Comparison of ENCODE assay signal across 13 cellular contexts in genomic region chr5:90941002-90941720, GRCh38.
DNase-seq lines count a peak whose midpoint lies in the region; ATAC-seq and TF ChIP-seq lines count a peak whose summit lies in the region.
"Had no signal": no experiment of that assay in that cellular context is flagged by ENCODE, and none has a peak within 500 bp of the region (broad histone marks: within the 10 kb centered on the region; RNA-seq: fewer than 3 reads in every experiment).

No MANE protein-coding gene starts in this region.

- peaks cover 20% of the 10 kb centered on the region for H3K27me3 Mint-ChIP-seq in activated T-cell treated with anti-CD3 and anti-CD28 coated beads, Interleukin-2, amount 50 U/mL, for 72 hours (ENCODE audit: low read depth)

- peaks cover 6 to 30% (median 11%) of the 10 kb centered on the region in 3 donors for H3K4me1 ChIP-seq in gastroesophageal sphincter
- H3K4me1 ChIP-seq in smooth muscle cell (ENCODE audit: low read depth): peaks cover 19% of the 10 kb centered on the region

- TF ChIP-seq EP300 in gastroesophageal sphincter (IDR thresholded peaks at IDR 0.05): no peak

- H3K4me3 Mint-ChIP-seq in activated T-cell treated with anti-CD3 and anti-CD28 coated beads, Interleukin-2, amount 50 U/mL, for 72 hours: peak overlapping the region; percentile 10 to 72

- H3K4me3 ChIP-seq in gastroesophageal sphincter (no peak overlapping the region), smooth muscle cell (no peak overlapping the region)
- H3K4me3 ChIP-seq: adrenal gland, SK-N-MC, tibial nerve had no signal

- ATAC-seq in activated T-cell treated with anti-CD3 and anti-CD28 coated beads, Interleukin-2, amount 50 U/mL, for 72 hours (replicated peaks in 1 of 2): no peak
- ATAC-seq in gastroesophageal sphincter (no peak), GM19395 (IDR thresholded peaks at IDR 0.05; ENCODE audit: unreplicated experiment) (no peak), GM19035 (IDR thresholded peaks at IDR 0.05; ENCODE audit: unreplicated experiment) (no peak)

- peaks cover 6% of the 10 kb centered on the region for H3K79me2 ChIP-seq in smooth muscle cell (ENCODE audit: low read depth)

- H3K9me3 Mint-ChIP-seq in activated T-cell treated with anti-CD3 and anti-CD28 coated beads, Interleukin-2, amount 50 U/mL, for 72 hours: no peaks in the 10 kb centered on the region

- no peak overlapping the region for H3K9ac ChIP-seq in smooth muscle cell (ENCODE audit: low read depth)

- WGBS in gastroesophageal sphincter (ENCODE audit: low coverage in 1 of 2), 2 donors: 0 to 53% methylated on average over 1 of the region's 1 CpG
- 95% methylated on average over 1 of the region's 1 CpG for whole genome bisulfite sequencing in smooth muscle cell (ENCODE audit: low lambda C conversion rate)

- TF ChIP-seq POLR2A in gastroesophageal sphincter (IDR thresholded peaks at IDR 0.05): no peak

- H3K9me3 ChIP-seq in gastroesophageal sphincter (no peaks in the 10 kb centered on the region), smooth muscle cell (replicated peaks; ENCODE audit: low read depth) (no peaks in the 10 kb centered on the region)
- H3K9me3 ChIP-seq: adrenal gland, tibial nerve had no signal

- no peak for DNase-seq in activated T-cell treated with anti-CD3 and anti-CD28 coated beads, Interleukin-2, amount 50 U/mL, for 72 hours
- DNase-seq in activated T-cell treated with anti-CD3 and anti-CD28 coated beads for 4 hours: no peak
- DNase-seq in NCI-H446 (lab: John Stamatoyannopoulos, UW): peak; percentile 78 to 84
- no peak for DNase-seq in smooth muscle cell (lab: John Stamatoyannopoulos, UW; ENCODE audit: unreplicated experiment)
- no peak for DNase-seq in HUDEP-2 (lab: John Stamatoyannopoulos, UW; ENCODE audit: unreplicated experiment in 76 of 76)
- DNase-seq: activated CD8-positive, alpha-beta memory T cell treated with anti-CD3 and anti-CD28 coated beads for 24 hours; AML-193 had no signal

- no peaks in the 10 kb centered on the region for H3F3A ChIP-seq in smooth muscle cell (ENCODE audit: low read depth)

- H3K4me2 ChIP-seq in smooth muscle cell: peak overlapping the region; percentile 17

- peak overlapping the region; percentile 55 for H3K27ac Mint-ChIP-seq in activated T-cell treated with anti-CD3 and anti-CD28 coated beads, Interleukin-2, amount 50 U/mL, for 72 hours

- H3K27ac ChIP-seq in gastroesophageal sphincter (peak overlapping the region in 3 of 4 donors; percentile 3 to 48 (median 46)), smooth muscle cell (ENCODE audit: low read depth) (peak overlapping the region; percentile 28)
- H3K27ac ChIP-seq: SK-N-MC had no signal

- H2AFZ ChIP-seq in smooth muscle cell (ENCODE audit: low read depth): peak overlapping the region; percentile 15

- no peaks in the 10 kb centered on the region for H4K20me1 ChIP-seq in smooth muscle cell (ENCODE audit: low read depth)

- H3K27me3 ChIP-seq in gastroesophageal sphincter (no peaks in the 10 kb centered on the region), smooth muscle cell (ENCODE audit: low read depth) (no peaks in the 10 kb centered on the region)
- H3K27me3 ChIP-seq: adrenal gland, tibial nerve had no signal

- H3K36me3 ChIP-seq in gastroesophageal sphincter: no peaks in the 10 kb centered on the region
- H3K36me3 ChIP-seq in smooth muscle cell (ENCODE audit: low read depth): no peaks in the 10 kb centered on the region
- H3K36me3 ChIP-seq: adrenal gland, tibial nerve had no signal

- H3K4me1 Mint-ChIP-seq in activated T-cell treated with anti-CD3 and anti-CD28 coated beads, Interleukin-2, amount 50 U/mL, for 72 hours (ENCODE audit: low read depth): peaks cover 16% of the 10 kb centered on the region

- TF ChIP-seq CTCF in gastroesophageal sphincter (IDR thresholded peaks at IDR 0.05) (no peak), smooth muscle cell (IDR thresholded peaks at IDR 0.05; ENCODE audit: borderline replicate concordance, insufficient read depth, poor library complexity, severe bottlenecking) (no peak)

- no peaks in the 10 kb centered on the region for H3K36me3 Mint-ChIP-seq in activated T-cell treated with anti-CD3 and anti-CD28 coated beads, Interleukin-2, amount 50 U/mL, for 72 hours (ENCODE audit: insufficient read depth in 2 of 2)

Comparison
In these comparisons a context has a peak if more than half of its experiments do, and no peak if none do; other contexts are left out.
1. DNase-seq: peak in NCI-H446 (2 of 2); none in activated T-cell treated with anti-CD3 and anti-CD28 coated beads, Interleukin-2, amount 50 U/mL, for 72 hours (0 of 2), activated T-cell treated with anti-CD3 and anti-CD28 coated beads for 4 hours (single experiment), smooth muscle cell (single experiment) and HUDEP-2 (0 of 76).